In genomic region chr14:96053600-96054381, GRCh38 we compare ENCODE assay signal across 11 cellular contexts. TPM values are rescaled to one million over a fixed set of nuclear protein-coding genes. Genes with fewer than 3 reads are reported as not detected.
DNase-seq lines count a peak whose midpoint lies in the region; ATAC-seq and TF ChIP-seq lines count a peak whose summit lies in the region.
"Had no signal": no experiment of that assay in that cellular context is flagged by ENCODE, and none has a peak within 500 bp of the region (broad histone marks: within the 10 kb centered on the region; RNA-seq: fewer than 3 reads in every experiment).

No MANE protein-coding gene starts in this region.

- H3K9me3 Mint-ChIP-seq in stimulated activated naive CD8-positive, alpha-beta T cell treated with anti-CD3 and anti-CD28 coated beads, Interleukin-15, amount 100 ng/mL, for 72 hours = no peaks in the 10 kb centered on the region

- H3K4me3 ChIP-seq in left ventricle myocardium inferior = no peak overlapping the region
- H3K4me3 ChIP-seq: tibial nerve had no signal

- ATAC-seq in sciatic nerve (peak; percentile 90), GM18907 (IDR thresholded peaks at IDR 0.05; ENCODE audit: unreplicated experiment) (no peak)
- ATAC-seq in stimulated activated naive CD8-positive, alpha-beta T cell treated with anti-CD3 and anti-CD28 coated beads, Interleukin-15, amount 100 ng/mL, for 72 hours = no peak

- peaks cover 6% of the 10 kb centered on the region for H3K4me1 ChIP-seq in left ventricle myocardium inferior

- H3K9me3 ChIP-seq in left ventricle myocardium inferior (replicated peaks) = no peaks in the 10 kb centered on the region

- H3K27ac Mint-ChIP-seq in stimulated activated naive CD8-positive, alpha-beta T cell treated with anti-CD3 and anti-CD28 coated beads, Interleukin-15, amount 100 ng/mL, for 72 hours = no peak overlapping the region
- H3K27ac Mint-ChIP-seq: mesothelial cell of epicardium had no signal

- intact Hi-C loops in left ventricle myocardium inferior (cut with micrococcal nuclease) = no loop called here
- intact Hi-C loops in sciatic nerve (cut with DNase I) = no loop called here

- DNase-seq in ELR (ENCODE audit: low read depth) (peak; percentile 82), amniotic stem cell (lab: John Stamatoyannopoulos, UW) (peak; percentile 82), left ventricle myocardium inferior (no peak), sciatic nerve (ENCODE audit: low spot score) (no peak), NCI-H526 treated with DMSO at 0.1 percent for 48 hours (lab: John Stamatoyannopoulos, UW) (no peak), HT-29 (ENCODE audit: low spot score) (no peak)
- DNase-seq in stimulated activated naive CD8-positive, alpha-beta T cell treated with anti-CD3 and anti-CD28 coated beads, Interleukin-15, amount 100 ng/mL, for 72 hours = no peak
- DNase-seq: MV-4-11 had no signal

- H3K27me3 Mint-ChIP-seq in stimulated activated naive CD8-positive, alpha-beta T cell treated with anti-CD3 and anti-CD28 coated beads, Interleukin-15, amount 100 ng/mL, for 72 hours = peaks cover 51% of the 10 kb centered on the region

- peak overlapping the region; percentile 27 for H3K27ac ChIP-seq in left ventricle myocardium inferior (replicated peaks)

- TF ChIP-seq CTCF in left ventricle myocardium inferior (IDR thresholded peaks at IDR 0.05; ENCODE audit: borderline replicate concordance) = no peak

- peaks cover 38% of the 10 kb centered on the region for H3K27me3 ChIP-seq in left ventricle myocardium inferior (ENCODE audit: low read depth)
- H3K27me3 ChIP-seq: tibial nerve had no signal

- H3K4me3 Mint-ChIP-seq in stimulated activated naive CD8-positive, alpha-beta T cell treated with anti-CD3 and anti-CD28 coated beads, Interleukin-15, amount 100 ng/mL, for 72 hours = no peak overlapping the region
- H3K4me3 Mint-ChIP-seq: mesothelial cell of epicardium had no signal

- H3K36me3 ChIP-seq in left ventricle myocardium inferior = no peaks in the 10 kb centered on the region

- no peaks in the 10 kb centered on the region for H3K4me1 Mint-ChIP-seq in stimulated activated naive CD8-positive, alpha-beta T cell treated with anti-CD3 and anti-CD28 coated beads, Interleukin-15, amount 100 ng/mL, for 72 hours

RNA-seq across cellular contexts. Expression of gene C14orf132, which starts 14.6 kb away (rescaled TPM):
- total RNA-seq in left ventricle myocardium inferior (4.8 TPM), sciatic nerve (18.7 TPM)
- not detected in 2 replicates for total RNA-seq in HT-29 (2014; rRNA removed; shearing (Covaris generic))

Comparison
In these comparisons a context has a peak if more than half of its experiments do, and no peak if none do; other contexts are left out.
1. DNase-seq: peak in ELR (single experiment) and amniotic stem cell (single experiment); none in left ventricle myocardium inferior (single experiment), sciatic nerve (single experiment), NCI-H526 treated with DMSO at 0.1 percent for 48 hours (single experiment), HT-29 (single experiment) and stimulated activated naive CD8-positive, alpha-beta T cell treated with anti-CD3 and anti-CD28 coated beads, Interleukin-15, amount 100 ng/mL, for 72 hours (0 of 2).